ENCODE assay signal across 8 cellular contexts in the genomic region with DNA sequence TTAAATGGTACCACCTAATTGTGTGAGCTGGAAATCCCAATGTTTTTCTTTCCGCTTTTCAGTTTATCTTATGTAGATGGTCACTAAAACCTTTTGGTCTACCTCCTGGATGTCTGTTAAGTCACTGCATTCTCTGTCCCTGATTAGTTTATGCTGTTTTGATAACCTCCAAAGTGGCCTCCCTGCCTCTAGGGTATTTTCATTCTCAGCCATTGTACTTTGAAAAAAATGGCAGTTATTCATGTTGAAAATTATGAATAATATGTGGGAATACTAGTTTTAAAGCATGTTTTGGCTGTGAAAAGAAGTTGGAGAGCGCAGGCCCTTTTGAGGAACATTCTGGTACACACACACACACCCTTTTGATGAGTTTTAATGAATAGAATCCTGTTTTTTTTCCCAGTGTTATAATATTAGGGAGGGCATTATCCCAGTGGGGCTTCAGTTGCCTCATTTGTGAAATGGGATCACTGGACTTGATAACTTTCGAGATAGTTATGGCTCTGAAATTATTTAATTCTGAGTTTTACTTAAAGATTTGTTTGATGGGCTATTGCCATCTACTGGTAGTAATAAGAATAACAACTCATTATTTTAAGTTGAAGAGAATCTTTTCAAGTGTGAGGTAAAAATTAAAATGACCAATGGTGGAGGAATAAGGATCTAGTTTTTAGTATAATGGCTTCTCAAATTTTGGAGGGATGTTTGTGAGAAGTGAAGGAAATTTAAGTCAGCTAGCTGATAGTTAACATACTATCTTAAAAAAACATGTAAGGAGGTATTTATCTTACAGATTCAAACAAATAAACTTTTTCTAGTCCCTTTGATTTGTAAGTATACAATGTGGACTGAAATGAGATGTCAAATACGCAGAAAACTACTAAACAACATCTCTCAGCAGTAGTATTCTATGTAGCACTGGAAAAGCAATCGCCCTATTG. TPM values are rescaled to one million over a fixed set of nuclear protein-coding genes. Genes with fewer than 3 reads are reported as not detected.
DNase-seq lines count a peak whose midpoint lies in the region; TF ChIP-seq lines count a peak whose summit lies in the region.

No MANE protein-coding gene starts in this region.

- peaks cover 16% of the 10 kb centered on the region for H3K4me1 Mint-ChIP-seq in endothelial cell (ENCODE audit: unreplicated experiment)

- no peaks in the 10 kb centered on the region for H3K9me3 Mint-ChIP-seq in endothelial cell (ENCODE audit: unreplicated experiment)

- H3K4me1 ChIP-seq in OCI-LY3 (ENCODE audit: low read length) (peaks cover 48% of the 10 kb centered on the region), parathyroid adenoma (no peaks in the 10 kb centered on the region)

- no peak overlapping the region for H3K4me3 Mint-ChIP-seq in endothelial cell (ENCODE audit: unreplicated experiment)

- no peak overlapping the region for H3K9ac ChIP-seq in OCI-LY3 (ENCODE audit: low read length)
- H3K9ac ChIP-seq in parathyroid adenoma = no peak overlapping the region

- H3K4me2 ChIP-seq in OCI-LY3 (ENCODE audit: low read length) = no peak overlapping the region
- no peak overlapping the region for H3K4me2 ChIP-seq in parathyroid adenoma (ENCODE audit: low read length)

- peaks cover 8% of the 10 kb centered on the region for H3K36me3 ChIP-seq in OCI-LY3 (replicated peaks; ENCODE audit: low read depth, low read length)
- H3K36me3 ChIP-seq in parathyroid adenoma (ENCODE audit: control insufficient read depth, insufficient read depth, low read length) = no peaks in the 10 kb centered on the region

- H4K20me1 ChIP-seq in OCI-LY3 (ENCODE audit: insufficient read depth, low read length) = peaks cover 44% of the 10 kb centered on the region; the same call in 1 of the 2 replicates

- H3K27ac Mint-ChIP-seq in endothelial cell (ENCODE audit: unreplicated experiment) = no peak overlapping the region

- H3K27me3 ChIP-seq in OCI-LY3 (ENCODE audit: low read depth, low read length) (no peaks in the 10 kb centered on the region), parathyroid adenoma (ENCODE audit: control insufficient read depth, insufficient read depth, low read length) (no peaks in the 10 kb centered on the region)

- DNase-seq in AG10803 (ENCODE audit: low read depth) (peak; percentile 44), GM13977 (ENCODE audit: low spot score) (peak; percentile 46), endothelial cell (ENCODE audit: low spot score) (no peak), HPDE6-E6E7 (ENCODE audit: extremely low spot score) (no peak), HuH-7.5 (ENCODE audit: low spot score) (no peak), NCI-H1694 treated with DMSO at 0.1 percent for 48 hours (lab: John Stamatoyannopoulos, UW) (no peak)

- H3K79me2 ChIP-seq in OCI-LY3 (ENCODE audit: low read length) = peaks cover 37% of the 10 kb centered on the region
- H3K79me2 ChIP-seq in parathyroid adenoma = peaks cover 9% of the 10 kb centered on the region

- H3K9me3 ChIP-seq in OCI-LY3 (ENCODE audit: insufficient read depth, low read length) (no peaks in the 10 kb centered on the region), parathyroid adenoma (ENCODE audit: control insufficient read depth, low read length) (no peaks in the 10 kb centered on the region)

- H3K4me3 ChIP-seq in AG10803 (ENCODE audit: low read length) (no peak overlapping the region), OCI-LY3 (ENCODE audit: low read length) (no peak overlapping the region), parathyroid adenoma (ENCODE audit: low read depth, low read length) (no peak overlapping the region)

- H3K27me3 Mint-ChIP-seq in endothelial cell (ENCODE audit: unreplicated experiment) = peaks cover 15% of the 10 kb centered on the region

- TF ChIP-seq CTCF in AG10803 (conservative IDR thresholded peaks at IDR 0.05; ENCODE audit: low read length) = peak; percentile 61
- TF ChIP-seq CTCF in GM13977 (IDR thresholded peaks at IDR 0.05; ENCODE audit: extremely low read depth, insufficient read depth, missing control alignments) = peak; percentile 49
- TF ChIP-seq CTCF in OCI-LY3 (IDR thresholded peaks at IDR 0.05; ENCODE audit: low read depth, low read length) = peak; percentile 62
- peak; percentile 89 for TF ChIP-seq CTCF in endothelial cell (IDR thresholded peaks at IDR 0.05; ENCODE audit: unreplicated experiment)
- TF ChIP-seq CTCF in parathyroid adenoma (IDR thresholded peaks at IDR 0.05) = peak; percentile 57

- H3K27ac ChIP-seq in OCI-LY3 (ENCODE audit: low read length) = no peak overlapping the region
- no peak overlapping the region for H3K27ac ChIP-seq in parathyroid adenoma

- in situ Hi-C loops in GM13977 (cut with MboI; ENCODE audit: low pct_unique_long_range_greater_than_20kb, low sequenced_read_pairs, unreplicated experiment) = loop anchor here (10.0 to 25.0 kb wide), 2 partner anchors 229 to 1004 kb away; no protein-coding TSS in a partner anchor

- no peak overlapping the region for H2AFZ ChIP-seq in OCI-LY3 (ENCODE audit: low read depth, low read length)
- no peak overlapping the region for H2AFZ ChIP-seq in parathyroid adenoma

- H3K36me3 Mint-ChIP-seq in endothelial cell (ENCODE audit: low read depth, unreplicated experiment) = peaks cover 10% of the 10 kb centered on the region

RNA-seq across cellular contexts. Expression of gene FDX1, which starts 3.9 kb away (rescaled TPM):
- total RNA-seq in endothelial cell (ENCODE audit: unreplicated experiment) = 14.3 TPM

Comparison
In these comparisons a context has a peak if more than half of its experiments do, and no peak if none do; other contexts are left out.
1. DNase-seq: peak in AG10803 (single experiment) and GM13977 (single experiment); none in endothelial cell (single experiment), HPDE6-E6E7 (single experiment), HuH-7.5 (single experiment) and NCI-H1694 treated with DMSO at 0.1 percent for 48 hours (single experiment).
2. Peak in every context shown above with its lines, with median percentiles within 50 percentile points of each other: CTCF ChIP-seq.